Comparison of ENCODE assay signal across 17 cellular contexts in the genomic region with DNA sequence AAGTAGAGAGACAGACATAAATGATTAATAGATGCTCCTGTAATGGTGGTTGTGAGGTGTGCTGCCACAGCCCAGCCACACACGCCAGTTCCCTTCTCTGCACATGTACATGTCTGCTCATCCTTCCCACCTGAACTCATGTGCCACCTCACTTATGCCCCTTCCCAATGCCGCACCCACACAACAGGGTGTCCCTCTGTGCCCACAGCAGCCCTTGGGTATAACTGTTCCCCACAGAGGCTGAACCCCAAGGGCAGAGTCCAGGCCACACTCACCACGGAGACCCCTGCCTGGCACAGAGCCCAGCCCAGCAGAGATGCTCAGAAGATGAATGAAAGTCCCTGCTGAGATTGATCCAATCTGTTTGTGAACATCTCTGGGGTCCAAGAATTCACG. TPM values are rescaled to one million over a fixed set of nuclear protein-coding genes. Genes with fewer than 3 reads are reported as not detected.
DNase-seq lines count a peak whose midpoint lies in the region; ATAC-seq and TF ChIP-seq lines count a peak whose summit lies in the region.
"Had no signal": no experiment of that assay in that cellular context is flagged by ENCODE, and none has a peak within 500 bp of the region (broad histone marks: within the 10 kb centered on the region; RNA-seq: fewer than 3 reads in every experiment).

No MANE protein-coding gene starts in this region.

- no peaks in the 10 kb centered on the region for H4K20me1 ChIP-seq in KMS-11 (ENCODE audit: insufficient read depth)

- H3K4me1 ChIP-seq in KMS-11 (ENCODE audit: low read depth, poor library complexity, severe bottlenecking), result peaks cover 100% of the 10 kb centered on the region
- peaks cover 59% of the 10 kb centered on the region for H3K4me1 ChIP-seq in colonic mucosa
- peaks cover 0 to 90% (median 75%) of the 10 kb centered on the region in 4 donors for H3K4me1 ChIP-seq in sigmoid colon
- H3K4me1 ChIP-seq in thyroid gland, result peaks cover 25 to 63% of the 10 kb centered on the region in 2 donors

- intact Hi-C loops in colonic mucosa (cut with DNase I) (no loop called here), sigmoid colon (cut with DNase I) (no loop called here), thyroid gland (cut with DNase I) (no loop called here)

- TF ChIP-seq CTCF in KMS-11 (conservative IDR thresholded peaks at IDR 0.05; ENCODE audit: low read depth, low read length), result no peak
- no peak for TF ChIP-seq CTCF in colonic mucosa (IDR thresholded peaks at IDR 0.05)
- no peak for TF ChIP-seq CTCF in sigmoid colon (IDR thresholded peaks at IDR 0.05)
- no peak for TF ChIP-seq CTCF in thyroid gland (IDR thresholded peaks at IDR 0.05)

- H3K9me3 ChIP-seq in colonic mucosa (no peaks in the 10 kb centered on the region), sigmoid colon (no peaks in the 10 kb centered on the region), thyroid gland (no peaks in the 10 kb centered on the region)
- H3K9me3 ChIP-seq: gastrocnemius medialis, ovary, SK-N-SH had no signal

- peak overlapping the region; percentile 94; the same call in 1 of the 2 replicates for H3K27ac ChIP-seq in KMS-11
- H3K27ac ChIP-seq in colonic mucosa, result peak overlapping the region; percentile 90
- peak overlapping the region in 2 of 4 donors; percentile 40 to 71 for H3K27ac ChIP-seq in sigmoid colon
- no peak overlapping the region for H3K27ac ChIP-seq in thyroid gland
- H3K27ac ChIP-seq: GM23248, ovary had no signal

- DNase-seq in activated T-cell treated with anti-CD3 and anti-CD28 coated beads, Interleukin-2, amount 50 U/mL, for 72 hours, result no peak
- no peak for DNase-seq in activated T-cell treated with anti-CD3 and anti-CD28 coated beads, Interleukin-2, amount 50 U/mL, for 4 hours
- DNase-seq in colonic mucosa (no peak), sigmoid colon (peak; percentile 64), iPS-NIHi7 (ENCODE audit: extremely low spot score) (no peak), HuH-7 (ENCODE audit: low spot score) (no peak), thyroid gland (no peak)
- DNase-seq: activated effector memory CD4-positive, alpha-beta T cell treated with Interleukin-2 at 50 U/mL for 16 hours; gastrocnemius medialis; GM23248; NCI-H1092 treated with DMSO at 0.1 percent for 48 hours; NCI-H446; SK-N-SH had no signal

- H3K27me3 ChIP-seq in KMS-11 (ENCODE audit: insufficient read depth, low read depth) (no peaks in the 10 kb centered on the region), colonic mucosa (no peaks in the 10 kb centered on the region), sigmoid colon (no peaks in the 10 kb centered on the region), thyroid gland (no peaks in the 10 kb centered on the region)
- H3K27me3 ChIP-seq: gastrocnemius medialis, ovary had no signal

- 61 to 63% methylated on average over 4 of the region's 4 CpGs for WGBS in sigmoid colon, 2 donors
- 55 to 70% methylated on average over 4 of the region's 4 CpGs for WGBS in thyroid gland, 2 donors

- no peak for TF ChIP-seq EP300 in sigmoid colon (IDR thresholded peaks at IDR 0.05)

- peaks cover 7 to 12% of the 10 kb centered on the region in 2 donors for H3K36me3 Mint-ChIP-seq in activated T-cell treated with anti-CD3 and anti-CD28 coated beads, Interleukin-2, amount 50 U/mL, for 72 hours (ENCODE audit: insufficient read depth in 2 of 2)
- peaks cover 14% of the 10 kb centered on the region for H3K36me3 Mint-ChIP-seq in activated T-cell treated with anti-CD3 and anti-CD28 coated beads, Interleukin-2, amount 50 U/mL, for 4 hours (ENCODE audit: insufficient read depth)

- peak overlapping the region; percentile 62 for H3K4me2 ChIP-seq in KMS-11
- H3K4me2 ChIP-seq: SK-N-SH had no signal

- TF ChIP-seq POLR2A in sigmoid colon (IDR thresholded peaks at IDR 0.05) (no peak), thyroid gland (IDR thresholded peaks at IDR 0.05) (no peak)

- peaks cover 92% of the 10 kb centered on the region for H3K4me1 Mint-ChIP-seq in activated T-cell treated with anti-CD3 and anti-CD28 coated beads, Interleukin-2, amount 50 U/mL, for 72 hours (ENCODE audit: low read depth)
- peaks cover 93% of the 10 kb centered on the region for H3K4me1 Mint-ChIP-seq in activated T-cell treated with anti-CD3 and anti-CD28 coated beads, Interleukin-2, amount 50 U/mL, for 4 hours (ENCODE audit: low read depth)

- no peaks in the 10 kb centered on the region for H3K36me3 ChIP-seq in KMS-11 (ENCODE audit: insufficient read depth)
- H3K36me3 ChIP-seq in colonic mucosa, result no peaks in the 10 kb centered on the region
- no peaks in the 10 kb centered on the region for H3K36me3 ChIP-seq in sigmoid colon
- no peaks in the 10 kb centered on the region for H3K36me3 ChIP-seq in thyroid gland
- H3K36me3 ChIP-seq: gastrocnemius medialis, ovary had no signal

- H2AFZ ChIP-seq in KMS-11 (ENCODE audit: low read depth), result no peak overlapping the region
- H2AFZ ChIP-seq: GM23248 had no signal

- H3K9ac ChIP-seq in KMS-11 (no peak overlapping the region), colonic mucosa (ENCODE audit: low read depth in 2 of 2, low read length in 2 of 2) (no peak overlapping the region)
- H3K9ac ChIP-seq: GM23248, SK-N-SH had no signal

- H3K4me3 ChIP-seq in KMS-11 (IDR thresholded peaks at IDR 0.05; ENCODE audit: insufficient read depth, low read depth, low read length) (no peak overlapping the region), colonic mucosa (no peak overlapping the region), sigmoid colon (no peak overlapping the region), thyroid gland (replicated peaks in 1 of 3) (no peak overlapping the region)
- H3K4me3 ChIP-seq: gastrocnemius medialis, GM23248, ovary had no signal

- H3K79me2 ChIP-seq in KMS-11 (ENCODE audit: insufficient read depth, low read depth), result no peaks in the 10 kb centered on the region

- H3K27me3 Mint-ChIP-seq in activated T-cell treated with anti-CD3 and anti-CD28 coated beads, Interleukin-2, amount 50 U/mL, for 72 hours (ENCODE audit: low read depth), result peaks cover 15% of the 10 kb centered on the region
- no peaks in the 10 kb centered on the region for H3K27me3 Mint-ChIP-seq in activated T-cell treated with anti-CD3 and anti-CD28 coated beads, Interleukin-2, amount 50 U/mL, for 4 hours (ENCODE audit: low read depth)

- H3K4me3 Mint-ChIP-seq in activated T-cell treated with anti-CD3 and anti-CD28 coated beads, Interleukin-2, amount 50 U/mL, for 72 hours, result peak overlapping the region in 1 of 2 donors; percentile 26
- no peak overlapping the region for H3K4me3 Mint-ChIP-seq in activated T-cell treated with anti-CD3 and anti-CD28 coated beads, Interleukin-2, amount 50 U/mL, for 4 hours
- H3K4me3 Mint-ChIP-seq: mesothelial cell of epicardium had no signal

- peak overlapping the region; percentile 64 for H3K27ac Mint-ChIP-seq in activated T-cell treated with anti-CD3 and anti-CD28 coated beads, Interleukin-2, amount 50 U/mL, for 72 hours
- H3K27ac Mint-ChIP-seq: mesothelial cell of epicardium had no signal

- no peak for ATAC-seq in activated T-cell treated with anti-CD3 and anti-CD28 coated beads, Interleukin-2, amount 50 U/mL, for 72 hours (replicated peaks in 1 of 2)
- no peak for ATAC-seq in activated T-cell treated with anti-CD3 and anti-CD28 coated beads, Interleukin-2, amount 50 U/mL, for 4 hours
- ATAC-seq: activated CD4-positive, CD25-positive, alpha-beta regulatory T cell treated with anti-CD3 and anti-CD28 coated beads, Interleukin-2, amount 50 U/mL, for 24 hours had no signal

- peaks cover 0 to 1% of the 10 kb centered on the region in 2 donors for H3K9me3 Mint-ChIP-seq in activated T-cell treated with anti-CD3 and anti-CD28 coated beads, Interleukin-2, amount 50 U/mL, for 72 hours
- no peaks in the 10 kb centered on the region for H3K9me3 Mint-ChIP-seq in activated T-cell treated with anti-CD3 and anti-CD28 coated beads, Interleukin-2, amount 50 U/mL, for 4 hours
- H3K9me3 Mint-ChIP-seq: mesothelial cell of epicardium had no signal

RNA-seq across cellular contexts. Expression of a gene that starts 29.7 kb away (rescaled TPM):
- 100 to 1,000 TPM; 212 to 226 TPM for total RNA-seq in activated T-cell treated with anti-CD3 and anti-CD28 coated beads, Interleukin-2, amount 50 U/mL, for 72 hours
- 100 to 1,000 TPM; 342 to 390 (median 377) TPM for total RNA-seq in activated T-cell treated with anti-CD3 and anti-CD28 coated beads, Interleukin-2, amount 50 U/mL, for 4 hours
- total RNA-seq in colonic mucosa (10 to 100 TPM; 59.7 to 87.8 TPM), sigmoid colon (100 to 1,000 TPM in 1 of 4 donors, 10 to 100 TPM in 3; 15.3 to 124 (median 22.7) TPM), thyroid gland (10 to 100 TPM; 24.6 to 49.7 (median 32.1) TPM)
- polyA plus RNA-seq in sigmoid colon, result 100 to 1,000 TPM in 1 of 3 donors, 10 to 100 TPM in 2; 37.2 to 169 (median 70.5) TPM

Comparison
In these comparisons a context has a peak if more than half of its experiments do, and no peak if none do; other contexts are left out.
1. H3K27ac ChIP-seq: peak in KMS-11 (single experiment) and colonic mucosa (single experiment); none in thyroid gland (0 of 3).